ENCODE assay signal across 19 cellular contexts in the genomic region with DNA sequence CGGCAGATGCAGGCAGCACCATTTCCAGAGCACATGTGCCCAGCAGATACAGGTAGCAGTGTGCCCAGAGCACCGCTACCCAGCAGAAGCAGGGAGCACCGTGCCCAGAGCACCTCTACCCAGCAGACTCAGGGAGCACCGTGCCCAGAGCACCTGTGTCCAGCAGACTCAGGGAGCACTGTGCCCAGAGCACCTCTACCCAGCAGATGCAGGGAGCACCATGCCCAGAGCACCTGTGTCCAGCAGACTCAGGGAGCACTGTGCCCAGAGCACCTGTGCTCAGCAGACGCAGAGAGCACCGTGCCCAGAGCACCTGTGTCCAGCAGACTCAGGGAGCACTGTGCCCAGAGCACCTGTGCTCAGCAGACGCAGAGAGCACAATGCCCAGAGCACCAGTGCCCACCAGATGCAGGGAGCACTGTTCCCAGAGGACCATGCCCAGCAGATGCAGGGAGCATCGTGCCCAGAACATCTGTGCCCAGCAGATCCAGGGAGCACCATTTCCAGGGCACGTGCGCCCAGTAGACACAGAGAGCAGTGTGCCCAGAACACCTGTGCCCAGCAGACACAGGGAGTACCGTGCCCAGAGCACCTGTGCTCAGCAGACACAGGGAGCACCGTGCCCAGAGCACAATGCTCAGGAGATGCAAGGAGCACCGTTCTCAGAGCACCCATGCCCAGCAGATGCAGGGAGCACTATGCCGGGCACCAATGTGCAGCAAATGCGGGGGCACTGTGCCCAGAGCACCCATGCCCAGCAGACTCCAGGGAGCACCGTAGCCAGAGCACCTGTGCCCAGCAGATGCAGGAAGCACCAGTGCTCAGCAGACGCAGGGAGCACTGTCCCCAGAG.
A peak's percentile ranks its signal among the peaks of the same experiment; 100 is the strongest.
DNase-seq lines count a peak whose midpoint lies in the region; ATAC-seq, FAIRE-seq and TF ChIP-seq lines count a peak whose summit lies in the region.
"Had no signal": no experiment of that assay in that cellular context is flagged by ENCODE, and none has a peak within 500 bp of the region (broad histone marks: within the 10 kb centered on the region; RNA-seq: fewer than 3 reads in every experiment).

No MANE protein-coding gene starts in this region.

- no peak for TF ChIP-seq POLR2A in GM12878 (IDR thresholded peaks at IDR 0.05; ENCODE audit: low read depth, low read length)
- TF ChIP-seq POLR2A in H54 (IDR thresholded peaks at IDR 0.05; ENCODE audit: low read depth, low read length) = no peak

- RAD21 ChIA-PET in GM12878 (lab: Charles Lee; ENCODE audit: unreplicated experiment) = no interaction called here

- CTCF ChIA-PET in GM12878 (lab: Yijun Ruan, JAX) = no interaction called here

- H3K4me2 ChIP-seq in GM12878 (ENCODE audit: control insufficient read depth, insufficient read depth) = no peak overlapping the region
- H3K4me2 ChIP-seq: KMS-11 had no signal

- peaks cover 30% of the 10 kb centered on the region for H3K36me3 Mint-ChIP-seq in memory B cell
- H3K36me3 Mint-ChIP-seq in activated T-cell treated with anti-CD3 and anti-CD28 coated beads, Interleukin-2, amount 50 U/mL, for 4 hours (ENCODE audit: insufficient read depth) = peaks cover 39% of the 10 kb centered on the region

- DNase-seq in D341Med (ENCODE audit: low spot score) = peak; percentile 36
- peak; percentile 37 for DNase-seq in GM13976 (ENCODE audit: low spot score)
- DNase-seq in GM12878 (ENCODE audit: low read depth, low spot score) = no peak
- DNase-seq in memory B cell (ENCODE audit: low spot score in 2 of 2) = no peak
- no peak for DNase-seq in H54 (ENCODE audit: insufficient read length, low spot score)
- DNase-seq in NOMO-1 treated with DMSO at 0.1 percent for 48 hours (lab: John Stamatoyannopoulos, UW; ENCODE audit: unreplicated experiment) = no peak
- no peak for DNase-seq in activated T-cell treated with anti-CD3 and anti-CD28 coated beads, Interleukin-2, amount 50 U/mL, for 4 hours
- DNase-seq: Calu3; CD4-positive, alpha-beta T cell; DMS79 treated with DMSO at 0.1 percent for 48 hours; GF-D8; H9; MG63; NCI-H1105; NCI-H187; NCI-H446 had no signal

- in situ Hi-C loops in GM13976 (cut with MboI; ENCODE audit: low sequenced_read_pairs, unreplicated experiment) = no loop called here
- in situ Hi-C loops in GM12878 (cut with MboI) = no loop called here

- no peaks in the 10 kb centered on the region for H3K27me3 ChIP-seq in GM12878 (replicated peaks in 1 of 2; ENCODE audit: control insufficient read depth in 2 of 2, insufficient read depth in 2 of 2, low read length in 1 of 2)
- H3K27me3 ChIP-seq: MG63 had no signal

- H3K27ac Mint-ChIP-seq in memory B cell = peak overlapping the region; percentile 38
- H3K27ac Mint-ChIP-seq: B cell; CD4-positive, alpha-beta T cell had no signal

- no peaks in the 10 kb centered on the region for H3K27me3 Mint-ChIP-seq in memory B cell
- no peaks in the 10 kb centered on the region for H3K27me3 Mint-ChIP-seq in activated T-cell treated with anti-CD3 and anti-CD28 coated beads, Interleukin-2, amount 50 U/mL, for 4 hours (ENCODE audit: low read depth)
- H3K27me3 Mint-ChIP-seq: B cell; CD4-positive, alpha-beta T cell had no signal

- no peak overlapping the region for H3K4me3 Mint-ChIP-seq in memory B cell
- no peak overlapping the region for H3K4me3 Mint-ChIP-seq in activated T-cell treated with anti-CD3 and anti-CD28 coated beads, Interleukin-2, amount 50 U/mL, for 4 hours
- H3K4me3 Mint-ChIP-seq: B cell; CD4-positive, alpha-beta T cell; H9 had no signal

- H3K79me2 ChIP-seq in GM12878 (ENCODE audit: control insufficient read depth, insufficient read depth, low read length) = no peaks in the 10 kb centered on the region

- SMC1A ChIA-PET in GM12878 (lab: Charles Lee; ENCODE audit: uncharacterized antibody, unreplicated experiment) = no interaction called here

- ATAC-seq in GM12878 = no peak
- no peak for ATAC-seq in memory B cell (ENCODE audit: low read depth)
- no peak for ATAC-seq in activated T-cell treated with anti-CD3 and anti-CD28 coated beads, Interleukin-2, amount 50 U/mL, for 4 hours
- ATAC-seq in HG02938 (IDR thresholded peaks at IDR 0.05; ENCODE audit: unreplicated experiment) = no peak

- TF ChIP-seq EP300 in GM12878 (IDR thresholded peaks at IDR 0.05; ENCODE audit: borderline replicate concordance in 1 of 2, control insufficient read depth in 1 of 2, low read depth in 2 of 2, low read length in 2 of 2) = no peak

- no peaks in the 10 kb centered on the region; the same call in 1 of the 2 replicates for H3K4me1 ChIP-seq in GM12878 (ENCODE audit: control insufficient read depth, insufficient read depth, low read length)

- no peak overlapping the region for H3K9ac ChIP-seq in GM12878 (ENCODE audit: control insufficient read depth, insufficient read depth, low read length)
- H3K9ac ChIP-seq: KMS-11 had no signal

- H3K9me3 Mint-ChIP-seq in memory B cell = no peaks in the 10 kb centered on the region
- no peaks in the 10 kb centered on the region for H3K9me3 Mint-ChIP-seq in activated T-cell treated with anti-CD3 and anti-CD28 coated beads, Interleukin-2, amount 50 U/mL, for 4 hours
- H3K9me3 Mint-ChIP-seq: CD4-positive, alpha-beta T cell; H9 had no signal

- TF ChIP-seq RAD21 in GM12878 (IDR thresholded peaks at IDR 0.05; ENCODE audit: insufficient read depth, low read depth, low read length) = no peak

- POLR2A ChIA-PET in GM12878 (lab: Charles Lee) = no interaction called here

- no peaks in the 10 kb centered on the region; a peak in 2 of 4 replicates for H3K36me3 ChIP-seq in GM12878 (ENCODE audit: control insufficient read depth in 2 of 2, insufficient read depth in 2 of 2, low read length in 1 of 2)
- H3K36me3 ChIP-seq: MG63 had no signal

- BruUV-seq in GM12878 (replicated peaks; lab: Mats Ljungman, UMichigan) = no TSS peak

- no peaks in the 10 kb centered on the region for H4K20me1 ChIP-seq in GM12878 (ENCODE audit: control insufficient read depth, insufficient read depth)

- WGBS in GM12878 (ENCODE audit: insufficient coverage, insufficient replicate concordance, low lambda C conversion rate, missing lambda C conversion rate) = 65% methylated on average over 17 of the region's 17 CpGs

- no peak overlapping the region for H2AFZ ChIP-seq in GM12878 (ENCODE audit: control insufficient read depth, low read depth, low read length)

- TF ChIP-seq CTCF in GM13976 (IDR thresholded peaks at IDR 0.05; ENCODE audit: borderline replicate concordance, control extremely low read depth, extremely low read depth, insufficient read depth, missing control alignments) = no peak
- no peak for TF ChIP-seq CTCF in GM12878 (IDR thresholded peaks at IDR 0.05 in 2 of 3, conservative IDR thresholded peaks at IDR 0.05 in 1 of 3; ENCODE audit: control insufficient read depth in 2 of 3, extremely low read depth in 1 of 3, insufficient read depth in 1 of 3, low read depth in 3 of 3, low read length in 3 of 3)

- peaks cover 12% of the 10 kb centered on the region for H3K4me1 Mint-ChIP-seq in memory B cell
- H3K4me1 Mint-ChIP-seq in activated T-cell treated with anti-CD3 and anti-CD28 coated beads, Interleukin-2, amount 50 U/mL, for 4 hours (ENCODE audit: low read depth) = peaks cover 2% of the 10 kb centered on the region

- no peaks in the 10 kb centered on the region for H3K9me3 ChIP-seq in GM12878 (replicated peaks; ENCODE audit: control insufficient read depth, insufficient read depth, low read length)
- H3K9me3 ChIP-seq: MG63 had no signal

- H3K27ac ChIP-seq in GM12878 (ENCODE audit: control insufficient read depth, insufficient read depth) = no peak overlapping the region
- H3K27ac ChIP-seq: KMS-11 had no signal

- FAIRE-seq in GM12878 (lab: Jason Lieb, UNC) (no peak), H54 (lab: Jason Lieb, UNC) (no peak)

- H3K4me3 ChIP-seq in GM12878 = no peak overlapping the region
- H3K4me3 ChIP-seq: MG63 had no signal

- intact Hi-C loops in GM12878 (cut with micrococcal nuclease; ENCODE audit: unreplicated experiment) = no loop called here

TF ChIP-seq in GM12878, 131 proteins besides CTCF, POLR2A, EP300 and RAD21:
- TF ChIP-seq CHD4 (IDR thresholded peaks at IDR 0.05) (peak; percentile 85; the same call in 1 of the 2 replicates), POLR2AphosphoS5 (IDR thresholded peaks at IDR 0.05; ENCODE audit: low read length) (no peak), PAX5 (IDR thresholded peaks at IDR 0.05; ENCODE audit: borderline replicate concordance, low read depth, low read length) (peak; percentile 78; the same call in 1 of the 2 replicates), IRF4 (IDR thresholded peaks at IDR 0.05; ENCODE audit: low read depth, low read length) (no peak), LARP7 (IDR thresholded peaks at IDR 0.05) (no peak), FOXM1 (IDR thresholded peaks at IDR 0.05; ENCODE audit: low read depth, low read length) (0 out of 2 replicates have a peak, but pooled peaks have one; percentile 28), BHLHE40 (IDR thresholded peaks at IDR 0.05; ENCODE audit: borderline replicate concordance in 1 of 2, low read depth in 2 of 2, low read length in 1 of 2) (0 out of 4 replicates have a peak, but pooled peaks of 1 of the 2 experiments have one; percentile 7), IKZF1 (conservative IDR thresholded peaks at IDR 0.05) (no peak), MYB (IDR thresholded peaks at IDR 0.05; ENCODE audit: borderline replicate concordance, low read depth, low read length) (no peak), KDM1A (IDR thresholded peaks at IDR 0.05; ENCODE audit: borderline replicate concordance) (0 out of 2 replicates have a peak, but pooled peaks have one; percentile 6), NFXL1 (IDR thresholded peaks at IDR 0.05; ENCODE audit: borderline replicate concordance) (peak; percentile 94)
- TF ChIP-seq, protein P1, sequence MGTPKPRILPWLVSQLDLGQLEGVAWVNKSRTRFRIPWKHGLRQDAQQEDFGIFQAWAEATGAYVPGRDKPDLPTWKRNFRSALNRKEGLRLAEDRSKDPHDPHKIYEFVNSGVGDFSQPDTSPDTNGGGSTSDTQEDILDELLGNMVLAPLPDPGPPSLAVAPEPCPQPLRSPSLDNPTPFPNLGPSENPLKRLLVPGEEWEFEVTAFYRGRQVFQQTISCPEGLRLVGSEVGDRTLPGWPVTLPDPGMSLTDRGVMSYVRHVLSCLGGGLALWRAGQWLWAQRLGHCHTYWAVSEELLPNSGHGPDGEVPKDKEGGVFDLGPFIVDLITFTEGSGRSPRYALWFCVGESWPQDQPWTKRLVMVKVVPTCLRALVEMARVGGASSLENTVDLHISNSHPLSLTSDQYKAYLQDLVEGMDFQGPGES (IDR thresholded peaks at IDR 0.05) = no peak

Comparison
In these comparisons a context has a peak if more than half of its experiments do, and no peak if none do; other contexts are left out.
1. DNase-seq: peak in D341Med (single experiment) and GM13976 (single experiment); none in GM12878 (single experiment), memory B cell (0 of 2), H54 (single experiment), NOMO-1 treated with DMSO at 0.1 percent for 48 hours (single experiment) and activated T-cell treated with anti-CD3 and anti-CD28 coated beads, Interleukin-2, amount 50 U/mL, for 4 hours (single experiment).